ENCODE assay signal across 8 cellular contexts in genomic region chr17:64020068-64020766, GRCh38. TPM values are rescaled to one million over a fixed set of nuclear protein-coding genes. Genes with fewer than 3 reads are reported as not detected.
DNase-seq lines count a peak whose midpoint lies in the region; ATAC-seq, FAIRE-seq and TF ChIP-seq lines count a peak whose summit lies in the region.

Gene ICAM2, minus strand, starts transcription at chr17:64020633. Its CDS starts 13,942 bp downstream, at chr17:64006691.

- H3K9ac ChIP-seq in endothelial cell of umbilical vein (replicated peaks; ENCODE audit: extremely low read depth, insufficient read depth, low read length), result peak within 1 kb of the TSS; percentile 91

- no peaks in the 10 kb centered on the region for H3K9me1 ChIP-seq in endothelial cell of umbilical vein (replicated peaks; ENCODE audit: control insufficient read depth, extremely low read depth, insufficient read depth, low read length)

- ATAC-seq in GM21381 (IDR thresholded peaks at IDR 0.05; ENCODE audit: unreplicated experiment) (peak; percentile 62), pancreas (peak; percentile 55 to 79 (median 73))

- H4K20me1 ChIP-seq in endothelial cell of umbilical vein (replicated peaks; ENCODE audit: control insufficient read depth, extremely low read depth, insufficient read depth, low read length), result no peaks in the 10 kb centered on the region

- TSS peak; percentile 56 for BruUV-seq in endothelial cell of umbilical vein (replicated peaks; lab: Mats Ljungman, UMichigan)

- FAIRE-seq in endothelial cell of umbilical vein (lab: Jason Lieb, UNC) (peak; percentile 82), pancreas (lab: Jason Lieb, UNC) (no peak)

- 17 to 19% methylated on average over 23 of the region's 23 CpGs for WGBS in pancreas, 2 donors
- 15 to 25% methylated on average over 7 to 23 of the region's 23 CpGs for WGBS in transverse colon (ENCODE audit: low coverage in 1 of 2), 2 donors

- H3K4me1 ChIP-seq in CD4-positive, alpha-beta memory T cell (ENCODE audit: insufficient read depth, low read length), result peaks cover 71% of the 10 kb centered on the region
- H3K4me1 ChIP-seq in endothelial cell of umbilical vein (ENCODE audit: control insufficient read depth, extremely low read depth, insufficient read depth, low read length) (peaks cover 67% of the 10 kb centered on the region), pancreas (peaks cover 2 to 15% (median 6%) of the 10 kb centered on the region in 3 donors), transverse colon (peaks cover 0 to 14% (median 0%) of the 10 kb centered on the region in 4 donors)

- CTCF ChIA-PET in CD4-positive, alpha-beta memory T cell (lab: Charles Lee; ENCODE audit: partially characterized antibody), result interaction anchor here (0.6 to 16.3 kb wide), 21 partner anchors 8 to 237 kb away, joined by 3 to 556 read pairs (median 4); partner anchors contain the start of genes CSHL1, ERN1, GH1 and PRR29
- CTCF ChIA-PET in activated CD4-positive, alpha-beta memory T cell treated with anti-CD3 and anti-CD28 coated beads, Interleukin-2, amount 10 ng/mL, durations not matched to agents 7 days and 5 days (lab: Charles Lee), result interaction anchor here (0.7 to 6.1 kb wide), 19 partner anchors 7 to 398 kb away, joined by 3 to 149 read pairs (median 7); partner anchors contain the start of genes CD79B, CSHL1, ERN1 and GH1
- CTCF ChIA-PET in endothelial cell of umbilical vein (lab: Charles Lee), result interaction anchor here (0.7 to 15.1 kb wide), 9 partner anchors 9 to 112 kb away, joined by 3 to 802 read pairs (median 10); partner anchors contain the start of gene ERN1

- H3K27me3 Mint-ChIP-seq in CD4-positive, alpha-beta memory T cell, result peaks cover 0 to 1% of the 10 kb centered on the region in 2 donors
- H3K27me3 Mint-ChIP-seq in activated CD4-positive, alpha-beta memory T cell treated with anti-CD3 and anti-CD28 coated beads, Interleukin-2, amount 10 ng/mL, durations not matched to agents 7 days and 5 days, result no peaks in the 10 kb centered on the region

- H3K4me2 ChIP-seq in endothelial cell of umbilical vein (ENCODE audit: insufficient read depth, low read length), result peak within 1 kb of the TSS; percentile 74

- H3K79me2 ChIP-seq in endothelial cell of umbilical vein (ENCODE audit: control insufficient read depth, insufficient read depth, low read length), result peaks cover 27% of the 10 kb centered on the region

- H3K4me3 ChIP-seq in CD4-positive, alpha-beta memory T cell (ENCODE audit: low read length in 2 of 2), result peak within 1 kb of the TSS; percentile 93 to 96
- H3K4me3 ChIP-seq in endothelial cell of umbilical vein (replicated peaks in 1 of 3; ENCODE audit: insufficient read depth in 1 of 3, low read depth in 1 of 3, low read length in 3 of 3) (peak within 1 kb of the TSS; percentile 49 to 63 (median 54)), pancreas (peak within 1 kb of the TSS in 3 of 4 donors; percentile 12 to 43 (median 33)), transverse colon (peak within 1 kb of the TSS; percentile 6 to 61 (median 30))

- H3K27ac Mint-ChIP-seq in CD4-positive, alpha-beta memory T cell, result peak within 1 kb of the TSS; percentile 99 to 100 (median 100)
- H3K27ac Mint-ChIP-seq in activated CD4-positive, alpha-beta memory T cell treated with anti-CD3 and anti-CD28 coated beads, Interleukin-2, amount 10 ng/mL, durations not matched to agents 7 days and 5 days, result peak within 1 kb of the TSS; percentile 100

- H3K36me3 Mint-ChIP-seq in CD4-positive, alpha-beta memory T cell, result peaks cover 8 to 16% of the 10 kb centered on the region in 2 donors
- peaks cover 25% of the 10 kb centered on the region for H3K36me3 Mint-ChIP-seq in activated CD4-positive, alpha-beta memory T cell treated with anti-CD3 and anti-CD28 coated beads, Interleukin-2, amount 10 ng/mL, durations not matched to agents 7 days and 5 days (ENCODE audit: low read depth)

- dilution Hi-C loops in endothelial cell of umbilical vein (cut with MboI; ENCODE audit: extremely low pct_ligation_motif_present, low sequenced_read_pairs), result no loop called here

- POLR2A ChIA-PET in CD4-positive, alpha-beta memory T cell (lab: Charles Lee; ENCODE audit: partially characterized antibody), result interaction anchor here (0.5 to 18.0 kb wide), 46 partner anchors 9 to 965 kb away, joined by 3 to 587 read pairs (median 5); partner anchors contain the start of genes CCDC47, CD79B, CEP95 and DDX42
- POLR2A ChIA-PET in activated CD4-positive, alpha-beta memory T cell treated with anti-CD3 and anti-CD28 coated beads, Interleukin-2, amount 10 ng/mL, durations not matched to agents 7 days and 5 days (lab: Charles Lee), result interaction anchor here (0.6 to 5.9 kb wide), 39 partner anchors 9 to 485 kb away, joined by 3 to 79 read pairs (median 5); partner anchors contain the start of genes CD79B, DDX42, ERN1 and GH1
- POLR2A ChIA-PET in endothelial cell of umbilical vein (lab: Charles Lee), result interaction anchor here (0.6 to 2.3 kb wide), 9 partner anchors 9 to 134 kb away, joined by 3 to 13 read pairs (median 3); no protein-coding TSS in a partner anchor

- H3K27ac ChIP-seq in CD4-positive, alpha-beta memory T cell (ENCODE audit: low read depth, low read length), result peak within 1 kb of the TSS; percentile 93
- peak within 1 kb of the TSS; percentile 94 for H3K27ac ChIP-seq in endothelial cell of umbilical vein (ENCODE audit: insufficient read depth, low read depth, low read length)
- peak within 1 kb of the TSS in 3 of 4 donors; percentile 28 to 55 (median 51) for H3K27ac ChIP-seq in pancreas
- H3K27ac ChIP-seq in transverse colon, result peak within 1 kb of the TSS; percentile 74 to 84 (median 78)

- peak within 1 kb of the TSS; percentile 97 to 100 (median 99) for H3K4me3 Mint-ChIP-seq in CD4-positive, alpha-beta memory T cell
- peak within 1 kb of the TSS; percentile 99 for H3K4me3 Mint-ChIP-seq in activated CD4-positive, alpha-beta memory T cell treated with anti-CD3 and anti-CD28 coated beads, Interleukin-2, amount 10 ng/mL, durations not matched to agents 7 days and 5 days

- no peaks in the 10 kb centered on the region for H3K9me3 ChIP-seq in CD4-positive, alpha-beta memory T cell (ENCODE audit: control insufficient read depth in 1 of 2, low read length in 2 of 2)
- H3K9me3 ChIP-seq in endothelial cell of umbilical vein (replicated peaks; ENCODE audit: control insufficient read depth, insufficient read depth, low read length), result no peaks in the 10 kb centered on the region
- H3K9me3 ChIP-seq in pancreas, result no peaks in the 10 kb centered on the region
- H3K9me3 ChIP-seq in transverse colon, result no peaks in the 10 kb centered on the region

- peaks cover 0 to 4% (median 0%) of the 10 kb centered on the region in 8 donors for H3K9me3 Mint-ChIP-seq in CD4-positive, alpha-beta memory T cell
- H3K9me3 Mint-ChIP-seq in activated CD4-positive, alpha-beta memory T cell treated with anti-CD3 and anti-CD28 coated beads, Interleukin-2, amount 10 ng/mL, durations not matched to agents 7 days and 5 days, result no peaks in the 10 kb centered on the region

- in situ Hi-C loops in transverse colon (cut with MboI; ENCODE audit: low pct_ligation_motif_present in 1 of 4, low pct_unique_long_range_greater_than_20kb in 1 of 4, low sequenced_read_pairs in 3 of 4), result loop anchor here in 3 of 4 donors (10.0 to 25.0 kb wide), 4 partner anchors 95 to 115 kb away; partner anchors contain the start of genes CSHL1 (in 2 of the 3), ERN1 (in 2 of the 3) and GH1 (in 2 of the 3)

- H3K4me1 Mint-ChIP-seq in CD4-positive, alpha-beta memory T cell, result peaks cover 51 to 85% (median 63%) of the 10 kb centered on the region in 4 donors
- H3K4me1 Mint-ChIP-seq in activated CD4-positive, alpha-beta memory T cell treated with anti-CD3 and anti-CD28 coated beads, Interleukin-2, amount 10 ng/mL, durations not matched to agents 7 days and 5 days, result peaks cover 66% of the 10 kb centered on the region

- no peak for TF ChIP-seq EP300 in transverse colon (IDR thresholded peaks at IDR 0.05; ENCODE audit: low read depth)

- peak within 1 kb of the TSS; percentile 38 for H2AFZ ChIP-seq in endothelial cell of umbilical vein (ENCODE audit: low read depth, low read length)

- H3K27me3 ChIP-seq in CD4-positive, alpha-beta memory T cell (ENCODE audit: insufficient read depth, low read length), result no peaks in the 10 kb centered on the region
- H3K27me3 ChIP-seq in endothelial cell of umbilical vein (ENCODE audit: control insufficient read depth in 2 of 2, insufficient read depth in 2 of 2, low read length in 2 of 2) (no peaks in the 10 kb centered on the region), pancreas (no peaks in the 10 kb centered on the region), transverse colon (no peaks in the 10 kb centered on the region)

- H3K36me3 ChIP-seq in CD4-positive, alpha-beta memory T cell (ENCODE audit: insufficient read depth, low read length), result no peaks in the 10 kb centered on the region
- H3K36me3 ChIP-seq in endothelial cell of umbilical vein (ENCODE audit: control insufficient read depth in 2 of 2, extremely low read depth in 1 of 2, insufficient read depth in 2 of 2, low read length in 2 of 2) (no peaks in the 10 kb centered on the region), pancreas (no peaks in the 10 kb centered on the region), transverse colon (no peaks in the 10 kb centered on the region)

- DNase-seq in CD4-positive, alpha-beta memory T cell, result peak; percentile 94 to 99 (median 97)
- DNase-seq in KG1 (lab: John Stamatoyannopoulos, UW) (peak; percentile 79), endothelial cell of umbilical vein (ENCODE audit: low read depth, low spot score) (peak; percentile 71), pancreas (peak in 2 of 6 donors; percentile 36 to 69), transverse colon (peak; percentile 83), COR-L47 (lab: John Stamatoyannopoulos, UW) (no peak)
- DNase-seq in activated CD4-positive, alpha-beta memory T cell treated with anti-CD3 and anti-CD28 coated beads, Interleukin-2, amount 10 ng/mL, durations not matched to agents 7 days and 5 days, result peak; percentile 95

- peak; percentile 48 for TF ChIP-seq POLR2A in endothelial cell of umbilical vein (IDR thresholded peaks at IDR 0.05; ENCODE audit: low read depth, low read length)
- peak; percentile 66 for TF ChIP-seq POLR2A in transverse colon (IDR thresholded peaks at IDR 0.05)

- intact Hi-C loops in CD4-positive, alpha-beta memory T cell (cut with micrococcal nuclease), result loop anchor here (1.0 to 2.0 kb wide), 4 partner anchors 22 to 247 kb away; partner anchors contain the start of genes CCDC47, PRR29 and TEX2
- intact Hi-C loops in endothelial cell of umbilical vein (cut with micrococcal nuclease), result loop anchor here (1.0 kb wide), 1 partner anchor 14 kb away; no protein-coding TSS in a partner anchor
- intact Hi-C loops in pancreas (cut with DNase I), result loop anchor here in 1 of 3 donors (10.0 kb wide), 1 partner anchor 115 kb away; the partner anchor contains the start of gene ERN1
- intact Hi-C loops in transverse colon (cut with DNase I; ENCODE audit: low total_unique reads), result loop anchor here (5.0 to 10.0 kb wide), 2 partner anchors 95 to 632 kb away; no protein-coding TSS in a partner anchor

- TF ChIP-seq CTCF in endothelial cell of umbilical vein (IDR thresholded peaks at IDR 0.05; ENCODE audit: extremely low read depth in 1 of 2, insufficient read depth in 1 of 2, low read depth in 1 of 2, low read length in 2 of 2) (no peak), pancreas (IDR thresholded peaks at IDR 0.05) (no peak), transverse colon (IDR thresholded peaks at IDR 0.05) (peak in 2 of 5 experiments; percentile 24 to 38)

RNA-seq across cellular contexts. Expression of gene ICAM2, which starts in this region (rescaled TPM):
- 100 to 1,000 TPM; 150 to 158 TPM for total RNA-seq in CD4-positive, alpha-beta memory T cell
- polyA plus RNA-seq in CD4-positive, alpha-beta memory T cell, result 100 to 1,000 TPM; 411 to 591 TPM
- total RNA-seq in activated CD4-positive, alpha-beta memory T cell treated with anti-CD3 and anti-CD28 coated beads, Interleukin-2, amount 10 ng/mL, durations not matched to agents 7 days and 5 days, result 100 to 1,000 TPM; 118 to 122 TPM
- 514 and 586 TPM in 2 replicates for total RNA-seq in endothelial cell of umbilical vein
- polyA plus RNA-seq in endothelial cell of umbilical vein, result 2,377 and 2,759 TPM in 2 replicates
- 1,397 and 1,487 TPM in 2 replicates for polyA plus RNA-seq in endothelial cell of umbilical vein (2011; cell fraction: cytosol; rRNA removed)
- 644 and 716 TPM in 2 replicates for polyA plus RNA-seq in endothelial cell of umbilical vein (2011; cell fraction: nucleus; rRNA removed)
- 616 and 790 TPM in 2 replicates for polyA plus RNA-seq in endothelial cell of umbilical vein (2012)
- polyA minus RNA-seq in endothelial cell of umbilical vein, result 1,340 and 1,357 TPM in 2 replicates
- not detected for polyA minus RNA-seq in endothelial cell of umbilical vein (2011; cell fraction: cytosol; rRNA and poly(A)+ RNA removed)
- polyA minus RNA-seq in endothelial cell of umbilical vein (2011; cell fraction: nucleus; rRNA and poly(A)+ RNA removed), result 203 and 216 TPM in 2 replicates
- total RNA-seq in pancreas, result 10 to 100 TPM in 1 of 6 donors, 1 to 10 TPM in 5; 4.9 to 12.5 (median 6.6) TPM
- 10 to 100 TPM; 14.8 to 19.1 TPM for polyA plus RNA-seq in pancreas
- 10 to 100 TPM in 1 of 4 donors, 1 to 10 TPM in 2, not detected in 1; 6.4 to 24.3 (median 9.3) TPM for total RNA-seq in transverse colon

Comparison
In these comparisons a context has a peak if more than half of its experiments do, and no peak if none do; other contexts are left out.
1. RNA of gene ICAM2 (total RNA-seq): 514 to 586 TPM in endothelial cell of umbilical vein, 150 to 158 TPM in CD4-positive, alpha-beta memory T cell and 118 to 122 TPM in activated CD4-positive, alpha-beta memory T cell treated with anti-CD3 and anti-CD28 coated beads, Interleukin-2, amount 10 ng/mL, durations not matched to agents 7 days and 5 days; 6.4 to 24.3 TPM in transverse colon and 4.9 to 12.5 TPM in pancreas; every median in the first group is over 4 times any median in the second.
2. RNA of gene ICAM2 (polyA plus RNA-seq): 616 to 2,759 TPM in endothelial cell of umbilical vein and 411 to 591 TPM in CD4-positive, alpha-beta memory T cell; 14.8 to 19.1 TPM in pancreas; every median in the first group is over 10 times any median in the second.
3. H3K4me3 ChIP-seq: peak in every context shown above with its lines; median percentile 94 in CD4-positive, alpha-beta memory T cell; 54 in endothelial cell of umbilical vein; 33 in pancreas; 30 in transverse colon.
4. Peak in every context shown above with its lines, with median percentiles within 50 percentile points of each other: H3K27ac ChIP-seq.